Comparison of ENCODE assay signal across 7 cellular contexts in genomic region chrX:100565534-100565933, GRCh38. TPM values are rescaled to one million over a fixed set of nuclear protein-coding genes. Genes with fewer than 3 reads are reported as not detected.
"Had no signal": no experiment of that assay in that cellular context is flagged by ENCODE, and none has a peak within 500 bp of the region (broad histone marks: within the 10 kb centered on the region; RNA-seq: fewer than 3 reads in every experiment).

No MANE protein-coding gene starts in this region.

RNA-seq across cellular contexts. Expression of gene TNMD, which starts 19.2 kb away (rescaled TPM):
- total RNA-seq: activated CD4-positive, alpha-beta memory T cell treated with anti-CD3 and anti-CD28 coated beads, Interleukin-2, amount 10 ng/mL, durations not matched to agents 7 days and 5 days; activated CD8-positive, alpha-beta memory T cell treated with anti-CD3 and anti-CD28 coated beads, Interleukin-2, amount 10 ng/mL, durations not matched to agents 7 days and 5 days; gastroesophageal sphincter; left ventricle myocardium superior; mononuclear cell; right lobe of liver; vagina had no signal
